In genomic region chr20:14879020-14879697, GRCh38 we compare ENCODE assay signal across 1 cellular context.
TF ChIP-seq lines count a peak whose summit lies in the region.

No MANE protein-coding gene starts in this region.

TF ChIP-seq in HepG2, 621 proteins besides CTCF, POLR2A, EP300 and RAD21 (continued from another document and continues in another):
- TF ChIP-seq SOX13 (IDR thresholded peaks at IDR 0.05) (no peak), SOX13 (CRISPR knock-in tag; conservative IDR thresholded peaks at IDR 0.05 in 1 of 2, IDR thresholded peaks at IDR 0.05 in 1 of 2) (peak in 1 of 2 experiments; percentile 74; a peak in 2 of 4 replicates), NFIB (CRISPR knock-in tag; IDR thresholded peaks at IDR 0.05; ENCODE audit: borderline replicate concordance) (no peak), AHDC1 (CRISPR knock-in tag; IDR thresholded peaks at IDR 0.05; ENCODE audit: borderline replicate concordance) (peak; percentile 74; the same call in 1 of the 2 replicates), ARHGAP35 (CRISPR knock-in tag; IDR thresholded peaks at IDR 0.05; ENCODE audit: borderline replicate concordance) (no peak), NFYB (CRISPR knock-in tag; IDR thresholded peaks at IDR 0.05) (no peak), ZBTB34 (CRISPR knock-in tag; IDR thresholded peaks at IDR 0.05) (no peak), POLR2AphosphoS2 (IDR thresholded peaks at IDR 0.05; ENCODE audit: low read depth, low read length) (no peak), KDM1A (CRISPR knock-in tag; IDR thresholded peaks at IDR 0.05) (no peak; the same call in 1 of the 2 replicates), ZBTB2 (CRISPR knock-in tag; IDR thresholded peaks at IDR 0.05; ENCODE audit: low read depth) (no peak), GTF2F1 (IDR thresholded peaks at IDR 0.05; ENCODE audit: low read length) (no peak), HNRNPUL1 (IDR thresholded peaks at IDR 0.05; ENCODE audit: low read depth, low read length) (no peak; the same call in 1 of the 2 replicates), ZNF337 (CRISPR knock-in tag; IDR thresholded peaks at IDR 0.05; ENCODE audit: borderline replicate concordance, low read depth) (no peak), ZNF770 (CRISPR knock-in tag; IDR thresholded peaks at IDR 0.05) (no peak), BCL3 (CRISPR knock-in tag; IDR thresholded peaks at IDR 0.05) (no peak), ZFY (CRISPR knock-in tag; IDR thresholded peaks at IDR 0.05) (no peak), TOPORS (CRISPR knock-in tag; IDR thresholded peaks at IDR 0.05) (no peak), NFE2 (CRISPR knock-in tag; IDR thresholded peaks at IDR 0.05) (peak; percentile 87), ZHX1 (CRISPR knock-in tag; IDR thresholded peaks at IDR 0.05; ENCODE audit: low read depth) (no peak), MIER2 (CRISPR knock-in tag; IDR thresholded peaks at IDR 0.05) (no peak), ZNF772 (CRISPR knock-in tag; IDR thresholded peaks at IDR 0.05) (no peak), ZNF75D (CRISPR knock-in tag; IDR thresholded peaks at IDR 0.05; ENCODE audit: borderline replicate concordance) (no peak), ZNF333 (CRISPR knock-in tag; IDR thresholded peaks at IDR 0.05; ENCODE audit: borderline replicate concordance) (no peak), PHF8 (CRISPR knock-in tag; IDR thresholded peaks at IDR 0.05) (no peak), ZNF674 (CRISPR knock-in tag; IDR thresholded peaks at IDR 0.05; ENCODE audit: low read depth) (no peak), SRSF4 (IDR thresholded peaks at IDR 0.05; ENCODE audit: low read depth, low read length, poor library complexity, severe bottlenecking) (no peak), CHD2 (IDR thresholded peaks at IDR 0.05; ENCODE audit: low read depth, low read length) (no peak), ZNF609 (CRISPR knock-in tag; IDR thresholded peaks at IDR 0.05; ENCODE audit: borderline replicate concordance) (no peak), POGZ (CRISPR knock-in tag; IDR thresholded peaks at IDR 0.05) (no peak), GATAD1 (CRISPR knock-in tag; IDR thresholded peaks at IDR 0.05) (no peak), BATF2 (CRISPR knock-in tag; IDR thresholded peaks at IDR 0.05) (no peak), SIN3A (IDR thresholded peaks at IDR 0.05; ENCODE audit: borderline replicate concordance, low read depth, low read length) (no peak), GMEB2 (CRISPR knock-in tag; IDR thresholded peaks at IDR 0.05; ENCODE audit: low read depth) (no peak), MED1 (CRISPR knock-in tag; IDR thresholded peaks at IDR 0.05) (peak; percentile 59), NR0B2 (CRISPR knock-in tag; IDR thresholded peaks at IDR 0.05) (no peak), GATA4 (IDR thresholded peaks at IDR 0.05; ENCODE audit: borderline replicate concordance, low read depth) (peak; percentile 57; the same call in 1 of the 2 replicates)
